Comparison of ENCODE assay signal across 9 cellular contexts in the genomic region with DNA sequence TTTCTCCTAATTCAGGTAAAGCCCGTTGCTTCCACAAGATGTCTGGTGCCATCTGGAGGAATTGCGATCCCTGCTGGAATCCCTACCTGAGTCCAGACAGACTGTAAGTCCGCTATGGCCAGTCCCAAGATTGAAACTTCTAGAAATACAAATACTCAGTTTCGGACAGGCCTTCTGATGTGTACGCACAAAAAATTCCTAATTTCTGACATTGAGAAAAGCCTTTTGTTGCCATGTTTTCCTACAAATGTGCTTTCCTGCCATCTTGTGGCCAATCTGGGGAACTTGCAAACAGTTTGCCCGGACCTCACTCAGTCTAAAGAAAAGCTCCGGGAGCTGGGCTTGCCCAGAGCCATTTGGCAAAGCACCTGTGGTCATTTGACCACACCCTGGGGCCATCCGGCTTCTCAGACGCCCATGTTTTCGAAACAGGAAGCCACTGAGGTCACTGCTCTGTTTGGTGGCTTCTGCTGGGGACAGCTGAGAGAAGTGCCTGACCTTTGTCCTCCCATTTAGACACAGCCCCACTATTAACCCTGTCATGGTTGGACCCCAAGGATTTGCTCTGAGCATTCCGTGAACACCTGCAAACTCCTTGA.
A peak's percentile ranks its signal among the peaks of the same experiment; 100 is the strongest.
DNase-seq lines count a peak whose midpoint lies in the region; ATAC-seq and TF ChIP-seq lines count a peak whose summit lies in the region.
"Had no signal": no experiment of that assay in that cellular context is flagged by ENCODE, and none has a peak within 500 bp of the region (broad histone marks: within the 10 kb centered on the region; RNA-seq: fewer than 3 reads in every experiment).

No MANE protein-coding gene starts in this region.

- no peak overlapping the region; a peak in 1 of 4 replicates for H3K4me3 ChIP-seq in HCT116 (replicated peaks in 1 of 2; ENCODE audit: low read depth in 1 of 2, low read length in 2 of 2)
- H3K4me3 ChIP-seq in NB4 (ENCODE audit: low read depth, low read length): no peak overlapping the region
- no peak overlapping the region for H3K4me3 ChIP-seq in astrocyte of the cerebellum (ENCODE audit: low read depth, low read length)
- no peak overlapping the region for H3K4me3 ChIP-seq in right cardiac atrium (ENCODE audit: low read length)
- H3K4me3 ChIP-seq: skin epidermis had no signal

- DNase-seq in GM03348 (ENCODE audit: low spot score) (peak; percentile 88), HCT116 (ENCODE audit: low read depth, low spot score) (peak; percentile 71), NB4 (ENCODE audit: low read depth) (peak; percentile 72), SW480 (ENCODE audit: low spot score) (peak; percentile 93), astrocyte of the cerebellum (ENCODE audit: low read depth) (peak; percentile 68), right cardiac atrium (peak; percentile 75 to 85 (median 83)), renal cortical epithelial cell (ENCODE audit: low read depth) (peak; percentile 67)

- H3K9me3 ChIP-seq in HCT116 (ENCODE audit: control insufficient read depth in 1 of 2, insufficient read depth in 1 of 2, low read depth in 1 of 2, low read length in 2 of 2) (no peaks in the 10 kb centered on the region), right cardiac atrium (ENCODE audit: control insufficient read depth, low read length) (no peaks in the 10 kb centered on the region)

- in situ Hi-C loops in astrocyte of the cerebellum (cut with HindIII; ENCODE audit: low sequenced_read_pairs): loop anchor here (25.0 kb wide), 3 partner anchors 236 to 811 kb away; partner anchors contain the start of gene FARP1

- TF ChIP-seq RAD21 in HCT116 (IDR thresholded peaks at IDR 0.05; ENCODE audit: low read depth): peak; percentile 92

- POLR2A ChIA-PET in HCT116 (lab: Charles Lee): interaction anchor here (0.9 kb wide), 1 partner anchor 188 kb away, joined by 4 read pairs; no protein-coding TSS in a partner anchor

- WGBS in right cardiac atrium: 18% methylated on average over 11 of the region's 11 CpGs

- CTCF ChIA-PET in HCT116 (lab: Charles Lee): interaction anchor here (0.5 to 1.6 kb wide), 18 partner anchors 8 to 817 kb away, joined by 3 to 39 read pairs (median 4); no protein-coding TSS in a partner anchor

- no TSS peak for BruUV-seq in HCT116 (replicated peaks; lab: Mats Ljungman, UMichigan)

- H3K36me3 ChIP-seq in HCT116 (ENCODE audit: control insufficient read depth in 1 of 2, insufficient read depth in 2 of 2, low read length in 2 of 2): no peaks in the 10 kb centered on the region

- ATAC-seq in HCT116: peak; percentile 94
- peak; percentile 90 to 95 for ATAC-seq in right cardiac atrium
- no peak for ATAC-seq in GM21576 (IDR thresholded peaks at IDR 0.05; ENCODE audit: unreplicated experiment)

- H3K79me2 ChIP-seq in HCT116 (ENCODE audit: insufficient read depth, low read length): no peaks in the 10 kb centered on the region

- H3K27me3 ChIP-seq in HCT116 (ENCODE audit: insufficient read depth, low read length) (no peaks in the 10 kb centered on the region), right cardiac atrium (ENCODE audit: control insufficient read depth, insufficient read depth) (no peaks in the 10 kb centered on the region)

- H3K4me2 ChIP-seq in HCT116 (ENCODE audit: low read length): peak overlapping the region; percentile 53

- intact Hi-C loops in HCT116 (cut with micrococcal nuclease): loop anchor here (1.0 to 10.0 kb wide), 6 partner anchors 170 to 818 kb away; partner anchors contain the start of gene FARP1
- intact Hi-C loops in right cardiac atrium (cut with DNase I): loop anchor here (5.0 to 10.0 kb wide), 4 partner anchors 172 to 528 kb away; partner anchors contain the start of gene FARP1 (in 1 of the 4)

- no peak overlapping the region for H3K9ac ChIP-seq in HCT116 (ENCODE audit: low read length)

- H4K20me1 ChIP-seq in HCT116 (ENCODE audit: insufficient read depth): no peaks in the 10 kb centered on the region

- H3K4me1 ChIP-seq in HCT116 (ENCODE audit: control insufficient read depth in 1 of 2, insufficient read depth in 2 of 2, low read length in 2 of 2) (peaks cover 0 to 11% of the 10 kb centered on the region in 2 experiments; a peak in 2 of 4 replicates), right cardiac atrium (ENCODE audit: control insufficient read depth, insufficient read depth, low read length) (peaks cover 2% of the 10 kb centered on the region)

- TF ChIP-seq POLR2A in HCT116 (IDR thresholded peaks at IDR 0.05; ENCODE audit: borderline replicate concordance, extremely low read depth, insufficient read depth, insufficient read length): no peak
- no peak for TF ChIP-seq POLR2A in NB4 (IDR thresholded peaks at IDR 0.05; ENCODE audit: extremely low read depth, insufficient read length)

- H3K27ac ChIP-seq in HCT116 (ENCODE audit: low read depth, low read length) (no peak overlapping the region), right cardiac atrium (ENCODE audit: low read length) (no peak overlapping the region)

- peak; percentile 80 to 99 (median 97) for TF ChIP-seq CTCF in HCT116 (IDR thresholded peaks at IDR 0.05 in 2 of 3, conservative IDR thresholded peaks at IDR 0.05 in 1 of 3; ENCODE audit: borderline replicate concordance in 1 of 3, insufficient read depth in 1 of 3, low read depth in 2 of 3, low read length in 2 of 3)
- TF ChIP-seq CTCF in NB4 (IDR thresholded peaks at IDR 0.05; ENCODE audit: low read depth, low read length): peak; percentile 88
- peak; percentile 84 for TF ChIP-seq CTCF in astrocyte of the cerebellum (IDR thresholded peaks at IDR 0.05; ENCODE audit: low read depth, low read length, missing control alignments)

- RAD21 ChIA-PET in HCT116 (lab: Charles Lee; ENCODE audit: low non-redundant PET in 1 of 2, low total read pairs in 2 of 2, uncharacterized antibody in 2 of 2, unreplicated experiment in 2 of 2): interaction anchor here (0.5 to 0.8 kb wide), 6 partner anchors 20 to 764 kb away, joined by 3 to 9 read pairs (median 3); no protein-coding TSS in a partner anchor

- H3K9me2 ChIP-seq in HCT116 (ENCODE audit: insufficient read depth): no peaks in the 10 kb centered on the region

- H2AFZ ChIP-seq in HCT116 (ENCODE audit: low read depth, low read length, poor library complexity, severe bottlenecking): peak overlapping the region; percentile 70

TF ChIP-seq in HCT116, 20 proteins besides CTCF, POLR2A, EP300 and RAD21:
- TF ChIP-seq SP1 (IDR thresholded peaks at IDR 0.05; ENCODE audit: low read depth) (0 out of 2 replicates have a peak, but pooled peaks have one; percentile 15), EZH2phosphoT487 (IDR thresholded peaks at IDR 0.05; ENCODE audit: borderline replicate concordance) (no peak)
TF ChIP-seq in HCT116: peak in this region for 1.
